Comparison of ENCODE assay signal across 8 cellular contexts in genomic region chr17:2400474-2400866, GRCh38. TPM values are rescaled to one million over a fixed set of nuclear protein-coding genes. Genes with fewer than 3 reads are reported as not detected.
DNase-seq lines count a peak whose midpoint lies in the region; TF ChIP-seq lines count a peak whose summit lies in the region.

No MANE protein-coding gene starts in this region.

- no peak for TF ChIP-seq RAD21 in liver (IDR thresholded peaks at IDR 0.05)

- H3K9ac ChIP-seq in KMS-11 (peak overlapping the region; percentile 92), liver (ENCODE audit: low read depth in 1 of 2, low read length in 2 of 2) (peak overlapping the region; percentile 91 to 96)

- H3K4me3 Mint-ChIP-seq in Caco-2 (ENCODE audit: unreplicated experiment) = peak overlapping the region; percentile 86

- POLR2A ChIA-PET in Caco-2 (lab: Charles Lee) = interaction anchor here (1.1 to 2.1 kb wide), 3 partner anchors 15 to 62 kb away, joined by 6 to 11 read pairs (median 6); no protein-coding TSS in a partner anchor

- whole genome bisulfite sequencing in liver = under 1% methylated on average over 43 of the region's 43 CpGs

- no peak for TF ChIP-seq CTCF in Caco-2 (IDR thresholded peaks at IDR 0.05; ENCODE audit: insufficient read depth in 1 of 2, low read depth in 1 of 2, low read length in 1 of 2, severe bottlenecking in 1 of 2, unreplicated experiment in 1 of 2)
- no peak for TF ChIP-seq CTCF in KMS-11 (conservative IDR thresholded peaks at IDR 0.05; ENCODE audit: low read depth, low read length)
- no peak for TF ChIP-seq CTCF in WERI-Rb-1 (IDR thresholded peaks at IDR 0.05; ENCODE audit: low read depth, low read length)
- TF ChIP-seq CTCF in liver (IDR thresholded peaks at IDR 0.05; ENCODE audit: low read depth, low read length, missing input control) = no peak

- DNase-seq in Caco-2 = peak; percentile 65 to 70
- no peak for DNase-seq in WERI-Rb-1
- DNase-seq in central memory CD4-positive, alpha-beta T cell = peak; percentile 57
- peak; percentile 36 for DNase-seq in stimulated activated CD8-positive, alpha-beta memory T cell treated with anti-CD3 and anti-CD28 coated beads, Interleukin-12 subunit alpha, Interleukin-12 subunit beta, amount 100 ng/mL, for 4 hours (ENCODE audit: low read depth)
- no peak for DNase-seq in cerebellar cortex (ENCODE audit: low spot score)
- no peak for DNase-seq in epidermal melanocyte (ENCODE audit: insufficient read length, low spot score)

- BruUV-seq in Caco-2 (replicated peaks; lab: Mats Ljungman, UMichigan) = TSS peak; percentile 42

- peak overlapping the region; percentile 93 for H3K27ac Mint-ChIP-seq in Caco-2 (ENCODE audit: unreplicated experiment)

- H3K4me3 ChIP-seq in Caco-2 (ENCODE audit: low read depth, low read length) (peak overlapping the region; percentile 97), KMS-11 (IDR thresholded peaks at IDR 0.05; ENCODE audit: insufficient read depth, low read depth, low read length) (no peak overlapping the region), WERI-Rb-1 (ENCODE audit: low read depth, low read length) (peak overlapping the region; percentile 82), liver (ENCODE audit: low read depth in 1 of 3, low read length in 3 of 3) (peak overlapping the region; percentile 73 to 93 (median 90))

- no peaks in the 10 kb centered on the region for H3K79me2 ChIP-seq in KMS-11 (ENCODE audit: insufficient read depth, low read depth)

- H3K27ac ChIP-seq in KMS-11 (peak overlapping the region; percentile 89), WERI-Rb-1 (peak overlapping the region; percentile 95), liver (ENCODE audit: low read depth in 1 of 2, low read length in 2 of 2) (peak overlapping the region; percentile 100)

- intact Hi-C loops in Caco-2 (cut with micrococcal nuclease; ENCODE audit: unreplicated experiment) = loop anchor here (2.0 kb wide), 1 partner anchor 16 kb away; no protein-coding TSS in a partner anchor

- H3K4me1 Mint-ChIP-seq in Caco-2 (ENCODE audit: low read depth, unreplicated experiment) = peaks cover 31% of the 10 kb centered on the region

- peak overlapping the region; percentile 14; the same call in 1 of the 2 replicates for H2AFZ ChIP-seq in KMS-11 (ENCODE audit: low read depth)

- H3K9me3 ChIP-seq in Caco-2 = no peaks in the 10 kb centered on the region
- H3K9me3 ChIP-seq in WERI-Rb-1 (ENCODE audit: severe bottlenecking) = no peaks in the 10 kb centered on the region
- no peaks in the 10 kb centered on the region for H3K9me3 ChIP-seq in liver (ENCODE audit: control insufficient read depth in 4 of 4, low read length in 3 of 4)

- H4K20me1 ChIP-seq in KMS-11 (ENCODE audit: insufficient read depth) = no peaks in the 10 kb centered on the region

- CTCF ChIA-PET in Caco-2 (lab: Charles Lee) = interaction anchor here (1.0 to 1.4 kb wide), 2 partner anchors 18 to 48 kb away, joined by 4 read pairs; no protein-coding TSS in a partner anchor

- peak overlapping the region; percentile 51 for H3K4me2 ChIP-seq in KMS-11

- no peaks in the 10 kb centered on the region for H3K27me3 ChIP-seq in Caco-2 (replicated peaks; ENCODE audit: control insufficient read depth, insufficient read depth, low read length)
- no peaks in the 10 kb centered on the region for H3K27me3 ChIP-seq in KMS-11 (ENCODE audit: insufficient read depth, low read depth)
- no peaks in the 10 kb centered on the region for H3K27me3 ChIP-seq in WERI-Rb-1 (ENCODE audit: insufficient read depth, low read depth, severe bottlenecking)
- no peaks in the 10 kb centered on the region for H3K27me3 ChIP-seq in liver (ENCODE audit: control insufficient read depth in 4 of 4, insufficient read depth in 4 of 4, low read length in 3 of 4)

- H3K36me3 Mint-ChIP-seq in Caco-2 (ENCODE audit: insufficient read depth, unreplicated experiment) = peaks cover 69% of the 10 kb centered on the region

- H3K36me3 ChIP-seq in Caco-2 (ENCODE audit: control insufficient read depth, insufficient read depth, low read length) = no peaks in the 10 kb centered on the region
- no peaks in the 10 kb centered on the region for H3K36me3 ChIP-seq in KMS-11 (ENCODE audit: insufficient read depth)
- H3K36me3 ChIP-seq in WERI-Rb-1 = peaks cover 6% of the 10 kb centered on the region
- no peaks in the 10 kb centered on the region for H3K36me3 ChIP-seq in liver (ENCODE audit: control insufficient read depth in 4 of 4, insufficient read depth in 3 of 4, low read depth in 1 of 4, low read length in 3 of 4)

- no peaks in the 10 kb centered on the region for H3K9me3 Mint-ChIP-seq in Caco-2 (ENCODE audit: unreplicated experiment)

- H3K4me1 ChIP-seq in Caco-2 (peaks cover 32% of the 10 kb centered on the region), KMS-11 (ENCODE audit: low read depth, poor library complexity, severe bottlenecking) (no peaks in the 10 kb centered on the region), liver (ENCODE audit: control insufficient read depth in 4 of 4, insufficient read depth in 4 of 4, low read length in 3 of 4) (peaks cover 17 to 51% (median 37%) of the 10 kb centered on the region in 4 donors)

- H3K27me3 Mint-ChIP-seq in Caco-2 (ENCODE audit: insufficient read depth, unreplicated experiment) = no peaks in the 10 kb centered on the region

TF ChIP-seq in liver, 16 proteins besides CTCF, POLR2A, EP300 and RAD21:
- TF ChIP-seq FOXA1 (IDR thresholded peaks at IDR 0.05) (no peak), NR2F2 (IDR thresholded peaks at IDR 0.05) (no peak), FOXA2 (IDR thresholded peaks at IDR 0.05) (no peak), YY1 (IDR thresholded peaks at IDR 0.05) (no peak), RXRA (IDR thresholded peaks at IDR 0.05) (no peak), SP1 (IDR thresholded peaks at IDR 0.05) (no peak)
- TF ChIP-seq, protein P1, sequence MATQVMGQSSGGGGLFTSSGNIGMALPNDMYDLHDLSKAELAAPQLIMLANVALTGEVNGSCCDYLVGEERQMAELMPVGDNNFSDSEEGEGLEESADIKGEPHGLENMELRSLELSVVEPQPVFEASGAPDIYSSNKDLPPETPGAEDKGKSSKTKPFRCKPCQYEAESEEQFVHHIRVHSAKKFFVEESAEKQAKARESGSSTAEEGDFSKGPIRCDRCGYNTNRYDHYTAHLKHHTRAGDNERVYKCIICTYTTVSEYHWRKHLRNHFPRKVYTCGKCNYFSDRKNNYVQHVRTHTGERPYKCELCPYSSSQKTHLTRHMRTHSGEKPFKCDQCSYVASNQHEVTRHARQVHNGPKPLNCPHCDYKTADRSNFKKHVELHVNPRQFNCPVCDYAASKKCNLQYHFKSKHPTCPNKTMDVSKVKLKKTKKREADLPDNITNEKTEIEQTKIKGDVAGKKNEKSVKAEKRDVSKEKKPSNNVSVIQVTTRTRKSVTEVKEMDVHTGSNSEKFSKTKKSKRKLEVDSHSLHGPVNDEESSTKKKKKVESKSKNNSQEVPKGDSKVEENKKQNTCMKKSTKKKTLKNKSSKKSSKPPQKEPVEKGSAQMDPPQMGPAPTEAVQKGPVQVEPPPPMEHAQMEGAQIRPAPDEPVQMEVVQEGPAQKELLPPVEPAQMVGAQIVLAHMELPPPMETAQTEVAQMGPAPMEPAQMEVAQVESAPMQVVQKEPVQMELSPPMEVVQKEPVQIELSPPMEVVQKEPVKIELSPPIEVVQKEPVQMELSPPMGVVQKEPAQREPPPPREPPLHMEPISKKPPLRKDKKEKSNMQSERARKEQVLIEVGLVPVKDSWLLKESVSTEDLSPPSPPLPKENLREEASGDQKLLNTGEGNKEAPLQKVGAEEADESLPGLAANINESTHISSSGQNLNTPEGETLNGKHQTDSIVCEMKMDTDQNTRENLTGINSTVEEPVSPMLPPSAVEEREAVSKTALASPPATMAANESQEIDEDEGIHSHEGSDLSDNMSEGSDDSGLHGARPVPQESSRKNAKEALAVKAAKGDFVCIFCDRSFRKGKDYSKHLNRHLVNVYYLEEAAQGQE (IDR thresholded peaks at IDR 0.05) = no peak

RNA-seq across cellular contexts. Expression of gene MNT, which starts 0.4 kb away (rescaled TPM):
- total RNA-seq in Caco-2 (2022) = 24.4 and 25.8 TPM in 2 replicates
- 1 to 10 TPM; 2.8 to 5.0 TPM for total RNA-seq in liver
- polyA plus RNA-seq in liver = 1 to 10 TPM; 1.7 to 2.5 TPM

Comparison
In these comparisons a context has a peak if more than half of its experiments do, and no peak if none do; other contexts are left out.
1. DNase-seq: peak in Caco-2 (2 of 2), central memory CD4-positive, alpha-beta T cell (single experiment) and stimulated activated CD8-positive, alpha-beta memory T cell treated with anti-CD3 and anti-CD28 coated beads, Interleukin-12 subunit alpha, Interleukin-12 subunit beta, amount 100 ng/mL, for 4 hours (single experiment); none in WERI-Rb-1 (single experiment), cerebellar cortex (single experiment) and epidermal melanocyte (single experiment).
2. Peak in every context shown above with its lines, with median percentiles within 50 percentile points of each other: H3K27ac ChIP-seq.